8 cellular contexts compared by ENCODE assay signal in genomic region chr15:68054658-68055223, GRCh38. TPM values are rescaled to one million over a fixed set of nuclear protein-coding genes. Genes with fewer than 3 reads are reported as not detected.
DNase-seq lines count a peak whose midpoint lies in the region; ATAC-seq and TF ChIP-seq lines count a peak whose summit lies in the region.

No MANE protein-coding gene starts in this region.

- H3K27me3 Mint-ChIP-seq in activated T-helper 17 cell treated with anti-CD3 and anti-CD28 coated beads, Interleukin-2, amount 50 U/mL, for 72 hours = peaks cover 6% of the 10 kb centered on the region
- H3K27me3 Mint-ChIP-seq in neural progenitor cell (ENCODE audit: insufficient read depth, low read depth) = peaks cover 4% of the 10 kb centered on the region

- no peaks in the 10 kb centered on the region for H3K9me3 ChIP-seq in NT2/D1 (ENCODE audit: insufficient read depth, low read length)
- H3K9me3 ChIP-seq in neural progenitor cell (ENCODE audit: low read depth) = no peaks in the 10 kb centered on the region

- peak; percentile 13 for ATAC-seq in HG03097 (IDR thresholded peaks at IDR 0.05; ENCODE audit: low FRiP score, unreplicated experiment)
- peak; percentile 8 for ATAC-seq in activated T-helper 17 cell treated with anti-CD3 and anti-CD28 coated beads, Interleukin-2, amount 50 U/mL, for 72 hours (replicated peaks)

- no peaks in the 10 kb centered on the region for H3K9me3 Mint-ChIP-seq in activated T-helper 17 cell treated with anti-CD3 and anti-CD28 coated beads, Interleukin-2, amount 50 U/mL, for 72 hours
- no peaks in the 10 kb centered on the region for H3K9me3 Mint-ChIP-seq in neural progenitor cell

- H3K4me1 Mint-ChIP-seq in activated T-helper 17 cell treated with anti-CD3 and anti-CD28 coated beads, Interleukin-2, amount 50 U/mL, for 72 hours = peaks cover 22% of the 10 kb centered on the region
- peaks cover 47% of the 10 kb centered on the region for H3K4me1 Mint-ChIP-seq in neural progenitor cell

- peak overlapping the region; percentile 93 for H3K27ac ChIP-seq in neural progenitor cell

- H3K36me3 Mint-ChIP-seq in activated T-helper 17 cell treated with anti-CD3 and anti-CD28 coated beads, Interleukin-2, amount 50 U/mL, for 72 hours (ENCODE audit: low read depth) = peaks cover 18% of the 10 kb centered on the region
- peaks cover 5% of the 10 kb centered on the region for H3K36me3 Mint-ChIP-seq in neural progenitor cell

- H3K4me2 ChIP-seq in neural progenitor cell = peak overlapping the region; percentile 91

- no peaks in the 10 kb centered on the region for H3K27me3 ChIP-seq in NT2/D1 (ENCODE audit: insufficient read depth, insufficient read length)
- no peaks in the 10 kb centered on the region for H3K27me3 ChIP-seq in neural progenitor cell

- H3K9ac ChIP-seq in NT2/D1 (ENCODE audit: insufficient read length, low read depth) = peak overlapping the region; percentile 93
- peak overlapping the region; percentile 70 for H3K9ac ChIP-seq in neural progenitor cell

- H3K27ac Mint-ChIP-seq in activated T-helper 17 cell treated with anti-CD3 and anti-CD28 coated beads, Interleukin-2, amount 50 U/mL, for 72 hours = peak overlapping the region; percentile 82
- H3K27ac Mint-ChIP-seq in neural progenitor cell = peak overlapping the region; percentile 95

- peaks cover 47% of the 10 kb centered on the region for H4K20me1 ChIP-seq in neural progenitor cell (ENCODE audit: low read depth)

- H3F3A ChIP-seq in neural progenitor cell (ENCODE audit: low read depth) = peaks cover 21% of the 10 kb centered on the region

- DNase-seq in NCI-H2081 (lab: John Stamatoyannopoulos, UW) = peak; percentile 72
- DNase-seq in NCI-H2081 treated with DMSO at 0.1 percent for 48 hours (lab: John Stamatoyannopoulos, UW) = no peak
- DNase-seq in NT2/D1 (ENCODE audit: low read depth, low spot score) = peak; percentile 42
- peak; percentile 55 for DNase-seq in fibroblast of villous mesenchyme (ENCODE audit: low read depth)
- peak; percentile 87 for DNase-seq in neural progenitor cell (ENCODE audit: low spot score)
- peak; percentile 67 for DNase-seq in ureter (ENCODE audit: low spot score)

- H3K36me3 ChIP-seq in NT2/D1 (ENCODE audit: insufficient read depth, insufficient read length, low read length) (peaks cover 2% of the 10 kb centered on the region), neural progenitor cell (no peaks in the 10 kb centered on the region)

- TF ChIP-seq CTCF in fibroblast of villous mesenchyme (IDR thresholded peaks at IDR 0.05; ENCODE audit: insufficient read depth, low read depth, low read length) (no peak), neural progenitor cell (IDR thresholded peaks at IDR 0.05) (no peak)

- H3K4me3 Mint-ChIP-seq in activated T-helper 17 cell treated with anti-CD3 and anti-CD28 coated beads, Interleukin-2, amount 50 U/mL, for 72 hours = peak overlapping the region; percentile 90
- H3K4me3 Mint-ChIP-seq in neural progenitor cell = peak overlapping the region; percentile 100

- H3K4me3 ChIP-seq in NT2/D1 (ENCODE audit: insufficient read length, low read depth) = peak overlapping the region; percentile 78
- H3K4me3 ChIP-seq in fibroblast of villous mesenchyme (ENCODE audit: low read depth, low read length) = peak overlapping the region; percentile 95
- H3K4me3 ChIP-seq in neural progenitor cell = peak overlapping the region; percentile 98

- H2AFZ ChIP-seq in neural progenitor cell (replicated peaks) = peak overlapping the region; percentile 94

- H3K79me2 ChIP-seq in neural progenitor cell (ENCODE audit: low read depth) = peaks cover 55% of the 10 kb centered on the region

- peaks cover 2% of the 10 kb centered on the region for H3K4me1 ChIP-seq in NT2/D1 (ENCODE audit: insufficient read depth, insufficient read length)
- H3K4me1 ChIP-seq in neural progenitor cell = peaks cover 42% of the 10 kb centered on the region

RNA-seq across cellular contexts. Expression of gene PIAS1, which starts 0.6 kb away (rescaled TPM):
- total RNA-seq in activated T-helper 17 cell treated with anti-CD3 and anti-CD28 coated beads, Interleukin-2, amount 50 U/mL, for 72 hours = 10 to 100 TPM; 31.3 to 42.7 TPM
- total RNA-seq in fibroblast of villous mesenchyme (28.9 and 46.1 TPM in 2 replicates), neural progenitor cell (ENCODE audit: low replicate concordance) (34.6 and 48.2 TPM in 2 replicates), ureter (72.5 TPM)
